Comparison of ENCODE assay signal across 1 cellular context in the genomic region with DNA sequence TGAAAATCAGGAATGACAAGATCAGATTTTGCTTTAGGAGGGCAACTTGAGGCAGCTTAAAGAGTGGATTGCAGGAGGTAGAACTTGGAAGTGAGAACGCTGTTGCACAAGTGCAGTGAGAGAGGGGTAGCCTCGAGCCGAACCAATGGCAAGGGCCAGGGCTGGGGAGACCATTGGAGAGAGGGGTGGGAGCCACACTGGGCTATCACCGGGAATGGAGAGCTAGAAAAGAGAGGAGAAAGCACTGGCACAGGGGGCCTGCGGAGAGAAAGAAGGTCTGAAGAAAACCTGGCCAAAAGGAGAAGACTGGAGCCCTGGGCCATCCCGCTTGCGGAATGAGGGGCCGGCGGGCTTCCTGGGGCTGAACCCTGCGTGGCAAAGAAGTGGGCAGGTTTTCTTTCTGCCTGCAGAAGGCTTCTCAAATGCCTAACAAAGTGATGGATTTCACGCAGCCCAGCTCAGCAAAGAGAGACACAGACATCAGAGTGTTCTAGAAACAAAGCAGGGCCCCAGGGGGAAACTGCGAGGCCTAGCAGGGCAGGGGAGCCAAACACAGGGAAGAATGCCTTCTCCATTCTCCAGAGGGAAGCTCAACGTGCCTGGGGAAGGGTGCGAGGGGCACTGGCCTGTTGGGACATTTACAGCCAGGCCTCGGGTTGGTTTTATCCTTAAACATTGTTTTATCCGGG.
TF ChIP-seq lines count a peak whose summit lies in the region.

No MANE protein-coding gene starts in this region.

TF ChIP-seq in H1, 55 proteins besides CTCF, POLR2A, EP300 and RAD21:
- TF ChIP-seq JUN (IDR thresholded peaks at IDR 0.05; ENCODE audit: low read depth, low read length) (no peak), HDAC2 (IDR thresholded peaks at IDR 0.05; ENCODE audit: borderline replicate concordance in 1 of 2, low read depth in 2 of 2, low read length in 2 of 2) (no peak), CEBPB (IDR thresholded peaks at IDR 0.05; ENCODE audit: low read depth, low read length) (no peak), PHF8 (conservative IDR thresholded peaks at IDR 0.05; ENCODE audit: low read depth, low read length) (no peak), SP4 (IDR thresholded peaks at IDR 0.05; ENCODE audit: low read length) (no peak), SUZ12 (IDR thresholded peaks at IDR 0.05; ENCODE audit: low read length) (no peak), ZNF274 (IDR thresholded peaks at IDR 0.05; ENCODE audit: borderline replicate concordance, extremely low read depth, low read length) (no peak), CREB1 (IDR thresholded peaks at IDR 0.05) (no peak), TEAD4 (IDR thresholded peaks at IDR 0.05; ENCODE audit: low read depth, low read length) (no peak), POU5F1 (IDR thresholded peaks at IDR 0.05; ENCODE audit: low read depth, low read length) (no peak), CBX5 (IDR thresholded peaks at IDR 0.05; ENCODE audit: low read depth, low read length) (no peak), CHD7 (IDR thresholded peaks at IDR 0.05; ENCODE audit: insufficient replicate concordance, low read length) (no peak)
